In genomic region chr19:48720251-48720612, GRCh38 we compare ENCODE assay signal across 8 cellular contexts. TPM values are rescaled to one million over a fixed set of nuclear protein-coding genes. Genes with fewer than 3 reads are reported as not detected.
DNase-seq lines count a peak whose midpoint lies in the region; ATAC-seq, FAIRE-seq and TF ChIP-seq lines count a peak whose summit lies in the region.

No MANE protein-coding gene starts in this region.

- no peak for FAIRE-seq in pancreas (lab: Jason Lieb, UNC)

- peaks cover 12 to 14% of the 10 kb centered on the region in 2 donors for H3K4me1 Mint-ChIP-seq in effector memory CD8-positive, alpha-beta T cell (ENCODE audit: low read depth in 2 of 2)

- H3K9me3 ChIP-seq in DND-41 (ENCODE audit: insufficient read depth, low read length, severe bottlenecking) (no peaks in the 10 kb centered on the region), MG63 (no peaks in the 10 kb centered on the region), pancreas (no peaks in the 10 kb centered on the region)

- H3K27me3 ChIP-seq in DND-41 (ENCODE audit: insufficient read depth, low read length, poor library complexity) (no peaks in the 10 kb centered on the region), MG63 (no peaks in the 10 kb centered on the region), pancreas (no peaks in the 10 kb centered on the region)

- H3K79me2 ChIP-seq in DND-41 (ENCODE audit: insufficient read depth, low read length) = peaks cover 3% of the 10 kb centered on the region; the same call in 1 of the 2 replicates

- no peaks in the 10 kb centered on the region for H3K27me3 Mint-ChIP-seq in effector memory CD8-positive, alpha-beta T cell

- peaks cover 4% of the 10 kb centered on the region for H3K36me3 Mint-ChIP-seq in effector memory CD8-positive, alpha-beta T cell (ENCODE audit: insufficient read depth)

- TF ChIP-seq CTCF in DND-41 (IDR thresholded peaks at IDR 0.05; ENCODE audit: borderline replicate concordance, extremely low read depth, low read length, poor library complexity, severe bottlenecking) = no peak
- no peak for TF ChIP-seq CTCF in pancreas (IDR thresholded peaks at IDR 0.05)
- TF ChIP-seq CTCF in omental fat pad (IDR thresholded peaks at IDR 0.05) = no peak

- DNase-seq in DND-41 (no peak), MG63 (no peak), pancreas (no peak), NOMO-1 treated with dmso at 0.1 percent for 144 hours (lab: John Stamatoyannopoulos, UW; ENCODE audit: unreplicated experiment) (no peak), omental fat pad (ENCODE audit: low spot score) (no peak)
- no peak for DNase-seq in effector memory CD8-positive, alpha-beta T cell
- DNase-seq in stimulated activated CD8-positive, alpha-beta memory T cell treated with anti-CD3 and anti-CD28 coated beads, Interleukin-4, amount 100 ng/mL, for 48 hours = no peak

- ATAC-seq in DND-41 (ENCODE audit: insufficient read depth, low read depth) = no peak
- peak; percentile 3 for ATAC-seq in effector memory CD8-positive, alpha-beta T cell (replicated peaks)
- ATAC-seq in pancreas = peak; percentile 14 to 49 (median 42)
- no peak for ATAC-seq in HG02938 (IDR thresholded peaks at IDR 0.05; ENCODE audit: unreplicated experiment)
- ATAC-seq in omental fat pad (ENCODE audit: low FRiP score) = no peak

- peak overlapping the region; percentile 93 to 94 for H3K4me3 Mint-ChIP-seq in effector memory CD8-positive, alpha-beta T cell

- peak overlapping the region; percentile 72 for H2AFZ ChIP-seq in DND-41 (ENCODE audit: low read depth, low read length)

- intact Hi-C loops in pancreas (cut with DNase I) = no loop called here

- peak overlapping the region; percentile 60 for H3K9ac ChIP-seq in DND-41 (ENCODE audit: low read depth, low read length)

- peaks cover 4 to 6% of the 10 kb centered on the region in 2 donors for H3K9me3 Mint-ChIP-seq in effector memory CD8-positive, alpha-beta T cell

- peaks cover 32% of the 10 kb centered on the region for H3K4me1 ChIP-seq in DND-41 (ENCODE audit: insufficient read depth, low read length)
- no peaks in the 10 kb centered on the region for H3K4me1 ChIP-seq in pancreas

- 1 to 9% methylated on average over 12 of the region's 12 CpGs for WGBS in pancreas, 2 donors

- peak overlapping the region; percentile 94 to 95 for H3K27ac Mint-ChIP-seq in effector memory CD8-positive, alpha-beta T cell

- H3K36me3 ChIP-seq in DND-41 (ENCODE audit: insufficient read depth, low read length) (no peaks in the 10 kb centered on the region), MG63 (no peaks in the 10 kb centered on the region), pancreas (no peaks in the 10 kb centered on the region)

- peak overlapping the region; percentile 77 for H3K4me2 ChIP-seq in DND-41 (ENCODE audit: insufficient read depth, low read length)

- no peaks in the 10 kb centered on the region for H4K20me1 ChIP-seq in DND-41 (ENCODE audit: insufficient read depth, low read length)

- H3K4me3 ChIP-seq in DND-41 (ENCODE audit: low read depth in 1 of 2, low read length in 2 of 2) (peak overlapping the region; percentile 3 to 60; a peak in 3 of 4 replicates), MG63 (peak overlapping the region; percentile 62), pancreas (peak overlapping the region in 2 of 4 donors; percentile 33 to 52)

- H3K27ac ChIP-seq in DND-41 (ENCODE audit: low read length) (peak overlapping the region; percentile 83), pancreas (peak overlapping the region in 3 of 4 donors; percentile 57 to 78 (median 70))

RNA-seq across cellular contexts. Expression of gene MAMSTR, which starts 0.7 kb away (rescaled TPM):
- 0.79 TPM in 1 of 2 replicates, not detected in the other for total RNA-seq in MG63 (2014; rRNA removed; shearing (Covaris generic); ENCODE audit: low replicate concordance)
- 1 to 10 TPM in 2 of 6 donors, under 1 TPM in 4; 0.51 to 2.6 (median 0.84) TPM for total RNA-seq in pancreas
- polyA plus RNA-seq in pancreas = 1 to 10 TPM; 1.5 to 2.3 TPM
- total RNA-seq in omental fat pad = 1 to 10 TPM in 2 of 4 donors, under 1 TPM in 2; 0.36 to 3.0 (median 1.0) TPM

RNA-seq across cellular contexts. Expression of gene RASIP1, which starts 20.2 kb away (rescaled TPM):
- 0.72 TPM in 1 of 2 replicates, not detected in the other for total RNA-seq in MG63 (2014; rRNA removed; shearing (Covaris generic); ENCODE audit: low replicate concordance)
- total RNA-seq in pancreas (1 to 10 TPM; 5.3 to 9.6 (median 6.5) TPM), omental fat pad (10 to 100 TPM; 11.3 to 60.8 (median 32.4) TPM)
- polyA plus RNA-seq in pancreas = 10 to 100 TPM; 16.2 to 40.9 TPM

RNA-seq across cellular contexts. Expression of gene FUT2, which starts 24.5 kb away (rescaled TPM):
- total RNA-seq in MG63 (2014; rRNA removed; shearing (Covaris generic); ENCODE audit: low replicate concordance) = not detected in 2 replicates
- total RNA-seq in pancreas (10 to 100 TPM in 2 of 6 donors, 1 to 10 TPM in 4; 4.8 to 14.5 (median 8.2) TPM), omental fat pad (under 1 TPM in 2 of 4 donors, not detected in 2; 0.24 to 0.28 TPM)
- 1 to 10 TPM; 3.7 to 5.4 TPM for polyA plus RNA-seq in pancreas

RNA-seq across cellular contexts. Expression of gene IZUMO1, which starts 26.5 kb away (rescaled TPM):
- total RNA-seq in MG63 (2014; rRNA removed; shearing (Covaris generic); ENCODE audit: low replicate concordance) = not detected in 2 replicates
- total RNA-seq in pancreas = 1 to 10 TPM in 4 of 6 donors, under 1 TPM in 2; 0.73 to 4.6 (median 1.9) TPM
- 1 to 10 TPM; 1.9 to 3.8 TPM for polyA plus RNA-seq in pancreas
- total RNA-seq in omental fat pad = 1 to 10 TPM in 3 of 4 donors, not detected in 1; 1.3 to 2.5 (median 1.3) TPM

RNA-seq across cellular contexts. Expression of gene FUT1, which starts 32.2 kb away (rescaled TPM):
- 0.07 and 0.16 TPM in 2 replicates for total RNA-seq in MG63 (2014; rRNA removed; shearing (Covaris generic); ENCODE audit: low replicate concordance)
- 10 to 100 TPM in 4 of 6 donors, 1 to 10 TPM in 2; 6.5 to 29.7 (median 12.6) TPM for total RNA-seq in pancreas
- polyA plus RNA-seq in pancreas = 10 to 100 TPM in 1 of 2 donors, 1 to 10 TPM in 1; 7.7 to 12.7 TPM
- 1 to 10 TPM; 2.2 to 7.1 (median 5.3) TPM for total RNA-seq in omental fat pad

Comparison
In these comparisons a context has a peak if more than half of its experiments do, and no peak if none do; other contexts are left out.
1. ATAC-seq: peak in effector memory CD8-positive, alpha-beta T cell (single experiment) and pancreas (4 of 4); none in DND-41 (single experiment), HG02938 (single experiment) and omental fat pad (single experiment).